In genomic region chr2:132037527-132038178, GRCh38 we compare ENCODE assay signal across 9 cellular contexts.
A peak's percentile ranks its signal among the peaks of the same experiment; 100 is the strongest.
DNase-seq lines count a peak whose midpoint lies in the region; ATAC-seq lines count a peak whose summit lies in the region.
"Had no signal": no experiment of that assay in that cellular context is flagged by ENCODE, and none has a peak within 500 bp of the region (broad histone marks: within the 10 kb centered on the region; RNA-seq: fewer than 3 reads in every experiment).

No MANE protein-coding gene starts in this region.

- no peaks in the 10 kb centered on the region for H3K9me3 ChIP-seq in thymus (ENCODE audit: control insufficient read depth)

- H3K27ac ChIP-seq in thymus (ENCODE audit: low read depth): no peak overlapping the region

- intact Hi-C loops in Right ventricle myocardium superior (cut with DNase I): no loop called here
- intact Hi-C loops in Right ventricle myocardium inferior (cut with DNase I): no loop called here

- no peaks in the 10 kb centered on the region for H3K36me3 ChIP-seq in thymus (ENCODE audit: control insufficient read depth, insufficient read depth)

- WGBS in thymus: 8% methylated on average over 53 of the region's 53 CpGs

- H3K4me3 ChIP-seq in thymus (ENCODE audit: low read length): peak overlapping the region; percentile 7

- ATAC-seq in Right ventricle myocardium superior (ENCODE audit: poor library complexity) (no peak), Right ventricle myocardium inferior (no peak)
- ATAC-seq: activated naive CD4-positive, alpha-beta T cell treated with anti-CD3 and anti-CD28 coated beads, Interleukin-2, amount 50 U/mL, for 72 hours had no signal

- peaks cover 9% of the 10 kb centered on the region for H3K27me3 ChIP-seq in thymus (ENCODE audit: control insufficient read depth, insufficient read depth)

- peak; percentile 33 for DNase-seq in Right ventricle myocardium superior
- no peak for DNase-seq in Right ventricle myocardium inferior (ENCODE audit: missing footprints)
- peak in 45 of 58 donors; percentile 0 to 70 (median 21) for DNase-seq in anterior cingulate cortex (lab: John Stamatoyannopoulos, UW)
- DNase-seq in iris pigment epithelial cell (ENCODE audit: low read depth): peak; percentile 3
- DNase-seq in NCI-H524 treated with DMSO at 0.1 percent for 48 hours (lab: John Stamatoyannopoulos, UW): no peak
- DNase-seq in activated CD4-positive, CD25-positive, alpha-beta regulatory T cell treated with anti-CD3 and anti-CD28 coated beads, Interleukin-2, amount 50 U/mL, for 72 hours: no peak
- no peak for DNase-seq in retina

- H3K4me1 ChIP-seq in thymus (ENCODE audit: control insufficient read depth, insufficient read depth, low read length): no peaks in the 10 kb centered on the region

Comparison
In these comparisons a context has a peak if more than half of its experiments do, and no peak if none do; other contexts are left out.
1. DNase-seq: peak in Right ventricle myocardium superior (single experiment), anterior cingulate cortex (45 of 58) and iris pigment epithelial cell (single experiment); none in Right ventricle myocardium inferior (single experiment), NCI-H524 treated with DMSO at 0.1 percent for 48 hours (single experiment), activated CD4-positive, CD25-positive, alpha-beta regulatory T cell treated with anti-CD3 and anti-CD28 coated beads, Interleukin-2, amount 50 U/mL, for 72 hours (single experiment) and retina (single experiment).